ENCODE assay signal across 20 cellular contexts in the genomic region with DNA sequence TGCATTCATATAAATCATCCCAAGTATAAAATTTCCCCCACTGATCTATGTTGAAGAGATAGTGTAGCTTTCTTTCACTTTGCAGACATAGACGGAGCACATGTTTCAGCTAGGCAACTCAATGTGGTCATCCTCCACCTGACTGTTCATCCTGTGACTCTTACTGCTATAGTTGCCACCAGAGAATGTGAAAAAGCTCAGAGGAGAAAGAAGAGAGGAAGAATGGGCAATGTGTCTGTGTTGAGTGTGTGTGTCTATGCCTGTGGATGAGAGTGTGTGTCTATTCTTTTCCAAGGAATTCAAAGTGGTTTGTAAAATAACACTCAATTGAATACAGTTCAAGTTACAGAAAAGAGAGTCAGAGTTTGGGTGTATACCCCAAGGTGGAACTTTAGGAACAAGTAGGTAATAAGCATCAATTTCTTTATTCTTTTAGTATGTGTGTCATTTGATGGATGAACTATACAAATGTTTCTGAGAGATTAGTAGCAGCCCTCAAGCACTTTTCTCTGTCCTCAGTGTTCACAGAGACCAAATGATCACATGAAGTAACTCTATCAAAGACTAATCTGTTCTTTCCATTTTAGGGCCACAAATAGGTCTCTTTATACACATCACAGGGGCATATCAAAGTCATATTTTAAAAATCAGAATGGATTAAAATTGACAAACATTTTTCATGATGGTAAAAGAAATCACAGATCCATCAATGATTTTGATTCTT.
"Had no signal": no experiment of that assay in that cellular context is flagged by ENCODE, and none has a peak within 500 bp of the region (broad histone marks: within the 10 kb centered on the region; RNA-seq: fewer than 3 reads in every experiment).

No MANE protein-coding gene starts in this region.

- H3K36me3 Mint-ChIP-seq: activated naive CD8-positive, alpha-beta T cell treated with anti-CD3 and anti-CD28 coated beads for 36 hours had no signal

- H2AFZ ChIP-seq: parathyroid adenoma had no signal

- ATAC-seq: activated CD8-positive, alpha-beta T cell treated with anti-CD3 and anti-CD28 coated beads, Interleukin-2, amount 10 ng/mL, durations not matched to agents 7 days and 5 days; activated T-cell treated with anti-CD3 and anti-CD28 coated beads, Interleukin-2, amount 50 U/mL, for 72 hours; body of pancreas; gastrocnemius medialis; left lung; stimulated activated naive CD8-positive, alpha-beta T cell treated with anti-CD3 and anti-CD28 coated beads, Interleukin-15, amount 100 ng/mL, for 72 hours; T-helper 17 cell had no signal

- H3K4me3 Mint-ChIP-seq: activated naive CD8-positive, alpha-beta T cell treated with anti-CD3 and anti-CD28 coated beads for 36 hours; stimulated activated naive CD8-positive, alpha-beta T cell treated with anti-CD3 and anti-CD28 coated beads, Interleukin-15, amount 100 ng/mL, for 72 hours had no signal

- H3K36me3 ChIP-seq: gastrocnemius medialis, left lung, neutrophil, thoracic aorta had no signal

- H3K4me3 ChIP-seq: body of pancreas, gastrocnemius medialis, left lung, thoracic aorta had no signal

- H3K9ac ChIP-seq: parathyroid adenoma had no signal

- H3K79me2 ChIP-seq: parathyroid adenoma had no signal

- H3K27ac Mint-ChIP-seq: activated CD4-positive, alpha-beta T cell treated with anti-CD3 and anti-CD28 coated beads, Interleukin-2, amount 10 ng/mL, durations not matched to agents 24 days and 14 days; activated naive CD8-positive, alpha-beta T cell treated with anti-CD3 and anti-CD28 coated beads for 36 hours; activated T-cell treated with anti-CD3 and anti-CD28 coated beads, Interleukin-2, amount 50 U/mL, for 72 hours; stimulated activated naive CD8-positive, alpha-beta T cell treated with anti-CD3 and anti-CD28 coated beads, Interleukin-15, amount 100 ng/mL, for 72 hours; T-helper 17 cell had no signal

- H3K9me3 Mint-ChIP-seq: activated CD4-positive, alpha-beta T cell treated with anti-CD3 and anti-CD28 coated beads, Interleukin-2, amount 10 ng/mL, durations not matched to agents 24 days and 14 days; activated naive CD8-positive, alpha-beta T cell treated with anti-CD3 and anti-CD28 coated beads for 36 hours; activated T-cell treated with anti-CD3 and anti-CD28 coated beads, Interleukin-2, amount 50 U/mL, for 72 hours; stimulated activated naive CD8-positive, alpha-beta T cell treated with anti-CD3 and anti-CD28 coated beads, Interleukin-15, amount 100 ng/mL, for 72 hours had no signal

- DNase-seq: activated CD4-positive, alpha-beta T cell treated with anti-CD3 and anti-CD28 coated beads, Interleukin-2, amount 10 ng/mL, durations not matched to agents 24 days and 14 days; activated CD8-positive, alpha-beta memory T cell treated with anti-CD3 and anti-CD28 coated beads, Interleukin-2, amount 50 U/mL, for 48 hours; activated CD8-positive, alpha-beta T cell treated with anti-CD3 and anti-CD28 coated beads, Interleukin-2, amount 10 ng/mL, durations not matched to agents 7 days and 5 days; activated gamma-delta T cell; activated naive CD8-positive, alpha-beta T cell treated with anti-CD3 and anti-CD28 coated beads for 36 hours; activated T-cell treated with anti-CD3 and anti-CD28 coated beads, Interleukin-2, amount 50 U/mL, for 72 hours; body of pancreas; central memory CD4-positive, alpha-beta T cell; cortex of kidney; effector memory CD4-positive, alpha-beta T cell; gastrocnemius medialis; islet precursor cell; left lung; stimulated activated CD4-positive, alpha-beta T cell treated with anti-CD3 and anti-CD28 coated beads, Interleukin-1b, Interleukin-23, amount 100 ng/mL, for 48 hours; stimulated activated naive CD8-positive, alpha-beta T cell treated with anti-CD3 and anti-CD28 coated beads, Interleukin-15, amount 100 ng/mL, for 72 hours; T-helper 17 cell had no signal

- H3K27ac ChIP-seq: body of pancreas, epithelial cell of prostate, gastrocnemius medialis, left lung, neutrophil, parathyroid adenoma, thoracic aorta had no signal

- H3K9me3 ChIP-seq: body of pancreas, gastrocnemius medialis, left lung, neutrophil, thoracic aorta had no signal
